8 cellular contexts compared by ENCODE assay signal in genomic region chr16:23268561-23268960, GRCh38. TPM values are rescaled to one million over a fixed set of nuclear protein-coding genes. Genes with fewer than 3 reads are reported as not detected.
"Had no signal": no experiment of that assay in that cellular context is flagged by ENCODE, and none has a peak within 500 bp of the region (broad histone marks: within the 10 kb centered on the region; RNA-seq: fewer than 3 reads in every experiment).

No MANE protein-coding gene starts in this region.

- DNase-seq: GM23248, GOT3, H7 had no signal

- ATAC-seq: HCT116 had no signal

- H3K9ac ChIP-seq: GM23248 had no signal

- H3K27ac ChIP-seq: GM23248 had no signal

- H3K4me1 ChIP-seq: HAP-1 had no signal

- H3K36me3 ChIP-seq: HAP-1 had no signal

- FAIRE-seq: HTR-8/SVneo had no signal

- H3K9me3 ChIP-seq: HAP-1 had no signal

- H2AFZ ChIP-seq: GM23248 had no signal

- H3K4me3 ChIP-seq: GM23248, HAP-1 had no signal

RNA-seq across cellular contexts. Expression of gene SCNN1B, which starts 33.5 kb away (rescaled TPM):
- total RNA-seq: GM23248, H4, HT-29 had no signal
- polyA plus RNA-seq: GM23248 had no signal
